1 cellular context compared by ENCODE assay signal in the genomic region with DNA sequence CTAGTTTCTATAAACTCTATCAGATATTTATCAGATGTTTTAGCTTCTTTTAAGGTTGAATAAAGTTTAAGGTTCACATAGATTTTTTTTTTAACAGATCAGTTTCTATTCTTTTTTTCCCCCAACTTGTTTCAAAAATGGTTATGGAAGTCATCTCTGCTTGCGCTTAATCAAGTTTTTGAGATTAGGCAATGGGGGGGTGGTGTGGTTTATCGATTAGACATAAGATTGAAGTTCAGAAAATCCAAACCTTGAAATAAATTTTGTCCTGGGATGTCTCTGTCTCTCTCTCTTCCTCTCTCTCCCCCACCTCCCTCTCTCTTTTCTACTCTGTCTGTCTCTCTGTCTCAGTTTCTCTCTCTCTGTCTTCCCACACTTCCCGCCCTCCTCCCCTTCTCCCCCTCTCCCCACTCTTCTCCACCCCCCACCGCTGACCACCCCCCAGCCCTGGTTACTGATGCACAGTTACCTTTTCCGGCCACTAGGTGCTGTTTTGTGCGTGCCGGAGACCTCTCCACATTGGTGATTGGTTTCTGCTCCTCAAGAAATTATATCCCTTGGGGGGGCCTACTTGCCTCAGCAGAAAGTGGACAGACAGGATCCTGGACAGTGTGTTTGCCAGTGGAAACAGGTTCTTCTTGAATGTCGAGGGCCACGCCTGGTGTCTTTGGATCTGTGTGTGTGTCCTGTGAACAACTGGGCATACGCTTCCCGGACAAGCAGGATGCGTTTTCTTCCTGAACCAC.
TF ChIP-seq lines count a peak whose summit lies in the region.

No MANE protein-coding gene starts in this region.

TF ChIP-seq in IMR-90, 13 proteins besides CTCF, POLR2A, EP300 and RAD21:
- TF ChIP-seq NFE2L2 (IDR thresholded peaks at IDR 0.05; ENCODE audit: low read depth, low read length) (no peak), CHD1 (IDR thresholded peaks at IDR 0.05; ENCODE audit: low read depth, low read length) (no peak), MAZ (IDR thresholded peaks at IDR 0.05; ENCODE audit: borderline replicate concordance, low read depth, low read length) (no peak), RFX5 (IDR thresholded peaks at IDR 0.05; ENCODE audit: low read depth, low read length) (no peak), MAFK (IDR thresholded peaks at IDR 0.05; ENCODE audit: low read depth, low read length) (no peak), MXI1 (IDR thresholded peaks at IDR 0.05; ENCODE audit: borderline replicate concordance, low read depth, low read length) (no peak), RCOR1 (IDR thresholded peaks at IDR 0.05; ENCODE audit: insufficient replicate concordance, low read length) (no peak), CEBPB (IDR thresholded peaks at IDR 0.05; ENCODE audit: low read depth, low read length) (no peak), SMC3 (IDR thresholded peaks at IDR 0.05; ENCODE audit: low read depth, low read length) (no peak), BHLHE40 (IDR thresholded peaks at IDR 0.05; ENCODE audit: low read depth, low read length) (no peak), FOS (IDR thresholded peaks at IDR 0.05; ENCODE audit: low read depth, low read length) (no peak), ELK1 (IDR thresholded peaks at IDR 0.05; ENCODE audit: borderline replicate concordance, low read depth, low read length) (no peak)
- TF ChIP-seq, protein P1, sequence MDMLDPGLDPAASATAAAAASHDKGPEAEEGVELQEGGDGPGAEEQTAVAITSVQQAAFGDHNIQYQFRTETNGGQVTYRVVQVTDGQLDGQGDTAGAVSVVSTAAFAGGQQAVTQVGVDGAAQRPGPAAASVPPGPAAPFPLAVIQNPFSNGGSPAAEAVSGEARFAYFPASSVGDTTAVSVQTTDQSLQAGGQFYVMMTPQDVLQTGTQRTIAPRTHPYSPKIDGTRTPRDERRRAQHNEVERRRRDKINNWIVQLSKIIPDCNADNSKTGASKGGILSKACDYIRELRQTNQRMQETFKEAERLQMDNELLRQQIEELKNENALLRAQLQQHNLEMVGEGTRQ (IDR thresholded peaks at IDR 0.05; ENCODE audit: low read depth, low read length): no peak
